ENCODE assay signal across 15 cellular contexts in genomic region chr17:47131761-47132160, GRCh38.
DNase-seq lines count a peak whose midpoint lies in the region; ATAC-seq lines count a peak whose summit lies in the region.
"Had no signal": no experiment of that assay in that cellular context is flagged by ENCODE, and none has a peak within 500 bp of the region (broad histone marks: within the 10 kb centered on the region; RNA-seq: fewer than 3 reads in every experiment).

No MANE protein-coding gene starts in this region.

- ATAC-seq in HG02623 (IDR thresholded peaks at IDR 0.05; ENCODE audit: unreplicated experiment) (no peak), GM19463 (IDR thresholded peaks at IDR 0.05; ENCODE audit: unreplicated experiment) (no peak)
- ATAC-seq: CD8-positive, alpha-beta T cell; HCT116 had no signal

- DNase-seq in ELR (ENCODE audit: low read depth) (peak; percentile 17), NCI-H226 (peak; percentile 33), amniotic epithelial cell (ENCODE audit: low read depth) (peak; percentile 80), kidney tubule cell (ENCODE audit: low spot score) (peak; percentile 25), midbrain (lab: John Stamatoyannopoulos, UW) (no peak)
- DNase-seq in activated T-cell treated with anti-CD3 and anti-CD28 coated beads, Interleukin-2, amount 50 U/mL, for 48 hours, result no peak
- DNase-seq: CD8-positive, alpha-beta T cell; COR-L47; DMS153; DMS79 treated with DMSO at 0.1 percent for 48 hours; EL; GDM1 had no signal

Comparison
In these comparisons a context has a peak if more than half of its experiments do, and no peak if none do; other contexts are left out.
1. DNase-seq: peak in ELR (single experiment), NCI-H226 (single experiment), amniotic epithelial cell (single experiment) and kidney tubule cell (single experiment); none in activated T-cell treated with anti-CD3 and anti-CD28 coated beads, Interleukin-2, amount 50 U/mL, for 48 hours (0 of 2) and midbrain (single experiment).